ENCODE assay signal across 1 cellular context in genomic region chr6:31158140-31158862, GRCh38.
TF ChIP-seq lines count a peak whose summit lies in the region.

Gene TCF19 (plus strand): TSS chr6:31158589. CDS start chr6:31159470, 881 bp downstream.

TF ChIP-seq in HepG2, 621 proteins besides CTCF, POLR2A, EP300 and RAD21 (continued from another document and continues in another):
- no peak for TF ChIP-seq ZNF646 (CRISPR knock-in tag; IDR thresholded peaks at IDR 0.05)
- TF ChIP-seq HOXA3 (CRISPR knock-in tag; IDR thresholded peaks at IDR 0.05), result no peak; the same call in 1 of the 2 replicates
- TF ChIP-seq RFX3 (CRISPR knock-in tag; IDR thresholded peaks at IDR 0.05), result no peak
- peak; percentile 85 for TF ChIP-seq POLR2AphosphoS5 (IDR thresholded peaks at IDR 0.05; ENCODE audit: low read depth, low read length)
- no peak for TF ChIP-seq ZNF205 (CRISPR knock-in tag; IDR thresholded peaks at IDR 0.05)
- TF ChIP-seq ZNF343 (CRISPR knock-in tag; IDR thresholded peaks at IDR 0.05), result no peak
- TF ChIP-seq MIER2 (CRISPR knock-in tag; IDR thresholded peaks at IDR 0.05), result no peak
- no peak for TF ChIP-seq MBNL3 (CRISPR knock-in tag; conservative IDR thresholded peaks at IDR 0.05)
- TF ChIP-seq ZSCAN31 (CRISPR knock-in tag; IDR thresholded peaks at IDR 0.05; ENCODE audit: low read depth), result peak; percentile 73
- 0 out of 2 replicates have a peak, but pooled peaks have one; percentile 18 for TF ChIP-seq CHCHD3 (CRISPR knock-in tag; IDR thresholded peaks at IDR 0.05)
- TF ChIP-seq SP140L (CRISPR knock-in tag; IDR thresholded peaks at IDR 0.05; ENCODE audit: borderline replicate concordance), result no peak
- TF ChIP-seq MAFK (conservative IDR thresholded peaks at IDR 0.05 in 1 of 2, IDR thresholded peaks at IDR 0.05 in 1 of 2; ENCODE audit: low read length in 2 of 2), result no peak
- no peak for TF ChIP-seq LRRFIP1 (CRISPR knock-in tag; conservative IDR thresholded peaks at IDR 0.05)
- TF ChIP-seq SNAPC5 (CRISPR knock-in tag; IDR thresholded peaks at IDR 0.05; ENCODE audit: borderline replicate concordance), result no peak; the same call in 1 of the 2 replicates
- no peak for TF ChIP-seq MTA3 (CRISPR knock-in tag; IDR thresholded peaks at IDR 0.05)
- TF ChIP-seq SIX1 (CRISPR knock-in tag; IDR thresholded peaks at IDR 0.05; ENCODE audit: borderline replicate concordance), result no peak
- no peak for TF ChIP-seq RERE (CRISPR knock-in tag; IDR thresholded peaks at IDR 0.05; ENCODE audit: low read depth)
- TF ChIP-seq ZNF383 (CRISPR knock-in tag; IDR thresholded peaks at IDR 0.05; ENCODE audit: borderline replicate concordance), result no peak
- TF ChIP-seq ZNF891 (CRISPR knock-in tag; IDR thresholded peaks at IDR 0.05), result 0 out of 2 replicates have a peak, but pooled peaks have one; percentile 8
- no peak for TF ChIP-seq ZNF407 (CRISPR knock-in tag; IDR thresholded peaks at IDR 0.05; ENCODE audit: not compliant biosample characterization)
- peak; percentile 76 for TF ChIP-seq MAX (IDR thresholded peaks at IDR 0.05)
- TF ChIP-seq REXO4 (CRISPR knock-in tag; IDR thresholded peaks at IDR 0.05; ENCODE audit: borderline replicate concordance), result no peak
- no peak for TF ChIP-seq ZNF572 (CRISPR knock-in tag; IDR thresholded peaks at IDR 0.05)
- no peak for TF ChIP-seq ZFP36 (IDR thresholded peaks at IDR 0.05; ENCODE audit: borderline replicate concordance, low read depth, low read length, partially characterized antibody)
- no peak for TF ChIP-seq NKX3-1 (CRISPR knock-in tag; IDR thresholded peaks at IDR 0.05)
- TF ChIP-seq ZNF713 (CRISPR knock-in tag; IDR thresholded peaks at IDR 0.05), result no peak
- TF ChIP-seq DZIP1 (CRISPR knock-in tag; IDR thresholded peaks at IDR 0.05), result no peak
- peak; percentile 97 for TF ChIP-seq ZNF501 (CRISPR knock-in tag; IDR thresholded peaks at IDR 0.05)
- TF ChIP-seq FOXA1 (IDR thresholded peaks at IDR 0.05), result no peak
- no peak for TF ChIP-seq FOXA1 (CRISPR knock-in tag; IDR thresholded peaks at IDR 0.05)
- no peak for TF ChIP-seq PRPF4 (IDR thresholded peaks at IDR 0.05; ENCODE audit: low read depth, low read length, poor library complexity, severe bottlenecking)
